ENCODE assay signal across 17 cellular contexts in genomic region chr3:185831195-185831594, GRCh38.
"Had no signal": no experiment of that assay in that cellular context is flagged by ENCODE, and none has a peak within 500 bp of the region (broad histone marks: within the 10 kb centered on the region; RNA-seq: fewer than 3 reads in every experiment).

No MANE protein-coding gene starts in this region.

- FAIRE-seq: keratinocyte, TTC549 had no signal

- H3K27ac ChIP-seq: body of pancreas, left ventricle myocardium inferior, uterus, WERI-Rb-1 had no signal

- ATAC-seq: activated CD8-positive, alpha-beta T cell treated with anti-CD3 and anti-CD28 coated beads, Interleukin-2, amount 10 ng/mL, durations not matched to agents 7 days and 5 days; body of pancreas; natural killer cell; stimulated activated naive B cell treated with anti-CD40 and anti-IgM and Interleukin-4, amounts not matched to agents 10 μg/mL and 1 μg/mL and 100 μg/mL, for 72 hours had no signal

- H3K27me3 ChIP-seq: body of pancreas, uterus had no signal

- H3K4me3 ChIP-seq: body of pancreas, left ventricle myocardium inferior, uterus had no signal

- H3K36me3 ChIP-seq: left ventricle myocardium inferior, uterus, WERI-Rb-1 had no signal

- H3K9me3 ChIP-seq: body of pancreas, left ventricle myocardium inferior, uterus had no signal

- H3K4me1 ChIP-seq: uterus had no signal

- DNase-seq: activated CD4-positive, alpha-beta T cell treated with anti-CD3 and anti-CD28 coated beads, Interleukin-2, amount 50 U/mL, for 1 hour; activated CD4-positive, CD25-positive, alpha-beta regulatory T cell treated with anti-CD3 and anti-CD28 coated beads, Interleukin-2, amount 50 U/mL, for 72 hours; activated CD8-positive, alpha-beta T cell treated with anti-CD3 and anti-CD28 coated beads, Interleukin-2, amount 10 ng/mL, durations not matched to agents 7 days and 5 days; activated gamma-delta T cell; anterior cingulate cortex; body of pancreas; left ventricle myocardium inferior; mammary epithelial cell; natural killer cell; stimulated activated CD4-positive, alpha-beta T cell treated with anti-CD3 and anti-CD28 coated beads, Interleukin-2, amount 100 ng/mL, for 48 hours; stimulated activated CD8-positive, alpha-beta memory T cell treated with anti-CD3 and anti-CD28 coated beads, Interleukin-4, amount 100 ng/mL, for 48 hours; stimulated activated naive B cell treated with anti-CD40 and anti-IgM and Interleukin-4, amounts not matched to agents 10 μg/mL and 1 μg/mL and 100 μg/mL, for 72 hours; trophoblast cell; uterus; WERI-Rb-1 had no signal
